ENCODE assay signal across 26 cellular contexts in genomic region chr7:26461508-26461907, GRCh38.
"Had no signal": no experiment of that assay in that cellular context is flagged by ENCODE, and none has a peak within 500 bp of the region (broad histone marks: within the 10 kb centered on the region; RNA-seq: fewer than 3 reads in every experiment).

No MANE protein-coding gene starts in this region.

- H3K36me3 ChIP-seq: brain microvascular endothelial cell, cardiac muscle cell, MG63 had no signal

- H3K4me3 Mint-ChIP-seq: activated CD4-positive, alpha-beta memory T cell treated with anti-CD3 and anti-CD28 coated beads, Interleukin-2, amount 10 ng/mL, durations not matched to agents 7 days and 5 days; activated CD4-positive, alpha-beta T cell treated with anti-CD3 and anti-CD28 coated beads, Interleukin-2, amount 10 ng/mL, durations not matched to agents 7 days and 5 days; activated naive CD4-positive, alpha-beta T cell treated with anti-CD3 and anti-CD28 coated beads, Interleukin-2, amount 10 ng/mL, durations not matched to agents 7 days and 5 days; activated naive CD8-positive, alpha-beta T cell treated with anti-CD3 and anti-CD28 coated beads for 36 hours; activated T-cell treated with anti-CD3 and anti-CD28 coated beads, Interleukin-2, amount 50 U/mL, for 72 hours; IgD-negative memory B cell; T-cell had no signal

- H3K27me3 Mint-ChIP-seq: activated naive CD8-positive, alpha-beta T cell treated with anti-CD3 and anti-CD28 coated beads for 36 hours had no signal

- H3K4me3 ChIP-seq: cardiac muscle cell, MG63, PC-9 had no signal

- ATAC-seq: activated T-cell treated with anti-CD3 and anti-CD28 coated beads, Interleukin-2, amount 50 U/mL, for 72 hours; T-cell had no signal

- H3K9me3 Mint-ChIP-seq: activated CD4-positive, alpha-beta memory T cell treated with anti-CD3 and anti-CD28 coated beads, Interleukin-2, amount 10 ng/mL, durations not matched to agents 7 days and 5 days; activated CD4-positive, alpha-beta T cell treated with anti-CD3 and anti-CD28 coated beads, Interleukin-2, amount 10 ng/mL, durations not matched to agents 7 days and 5 days; activated naive CD4-positive, alpha-beta T cell treated with anti-CD3 and anti-CD28 coated beads, Interleukin-2, amount 10 ng/mL, durations not matched to agents 7 days and 5 days; activated naive CD8-positive, alpha-beta T cell treated with anti-CD3 and anti-CD28 coated beads for 36 hours; activated T-cell treated with anti-CD3 and anti-CD28 coated beads, Interleukin-2, amount 50 U/mL, for 72 hours; activated T-helper 2 cell treated with anti-CD3 and anti-CD28 coated beads, Interferon-gamma antibody, Interleukin-2, Interleukin-4, amounts not matched to agents 10 μg/mL and 5 μg/mL and 100 μg/mL, durations not matched to agents 14 hours and 24 hours and 36 hours; IgD-negative memory B cell; T-cell had no signal

- H3K27me3 ChIP-seq: brain microvascular endothelial cell, cardiac muscle cell, MG63 had no signal

- H3K27ac Mint-ChIP-seq: activated CD4-positive, alpha-beta memory T cell treated with anti-CD3 and anti-CD28 coated beads, Interleukin-2, amount 10 ng/mL, durations not matched to agents 7 days and 5 days; activated CD4-positive, alpha-beta T cell treated with anti-CD3 and anti-CD28 coated beads, Interleukin-2, amount 10 ng/mL, durations not matched to agents 7 days and 5 days; activated naive CD4-positive, alpha-beta T cell treated with anti-CD3 and anti-CD28 coated beads, Interleukin-2, amount 10 ng/mL, durations not matched to agents 7 days and 5 days; activated naive CD8-positive, alpha-beta T cell treated with anti-CD3 and anti-CD28 coated beads for 36 hours; activated T-cell treated with anti-CD3 and anti-CD28 coated beads, Interleukin-2, amount 50 U/mL, for 72 hours; activated T-helper 2 cell treated with anti-CD3 and anti-CD28 coated beads, Interferon-gamma antibody, Interleukin-2, Interleukin-4, amounts not matched to agents 10 μg/mL and 5 μg/mL and 100 μg/mL, durations not matched to agents 14 hours and 24 hours and 36 hours; IgD-negative memory B cell; T-cell had no signal

- H3K27ac ChIP-seq: brain microvascular endothelial cell, cardiac muscle cell, PC-9, VCaP had no signal

- H2AFZ ChIP-seq: PC-9 had no signal

- H3K9me3 ChIP-seq: MG63 had no signal

- H3K4me1 Mint-ChIP-seq: activated CD4-positive, alpha-beta memory T cell treated with anti-CD3 and anti-CD28 coated beads, Interleukin-2, amount 10 ng/mL, durations not matched to agents 7 days and 5 days; activated CD4-positive, alpha-beta T cell treated with anti-CD3 and anti-CD28 coated beads, Interleukin-2, amount 10 ng/mL, durations not matched to agents 7 days and 5 days; activated naive CD4-positive, alpha-beta T cell treated with anti-CD3 and anti-CD28 coated beads, Interleukin-2, amount 10 ng/mL, durations not matched to agents 7 days and 5 days; activated naive CD8-positive, alpha-beta T cell treated with anti-CD3 and anti-CD28 coated beads for 36 hours; T-cell had no signal

- H3K4me2 ChIP-seq: PC-9 had no signal

- H3K36me3 Mint-ChIP-seq: activated naive CD4-positive, alpha-beta T cell treated with anti-CD3 and anti-CD28 coated beads, Interleukin-2, amount 10 ng/mL, durations not matched to agents 7 days and 5 days; activated naive CD8-positive, alpha-beta T cell treated with anti-CD3 and anti-CD28 coated beads for 36 hours; IgD-negative memory B cell; T-cell had no signal

- DNase-seq: activated CD4-positive, alpha-beta memory T cell treated with anti-CD3 and anti-CD28 coated beads, Interleukin-2, amount 10 ng/mL, durations not matched to agents 7 days and 5 days; activated CD4-positive, alpha-beta T cell treated with anti-CD3 and anti-CD28 coated beads, Interleukin-2, amount 10 ng/mL, durations not matched to agents 7 days and 5 days; activated CD4-positive, CD25-positive, alpha-beta regulatory T cell; activated CD8-positive, alpha-beta memory T cell treated with anti-CD3 and anti-CD28 coated beads, Interleukin-2, amount 50 U/mL, for 4 hours; activated gamma-delta T cell treated with Interleukin-2 at 50 U/mL for 16 hours; activated naive CD4-positive, alpha-beta T cell treated with anti-CD3 and anti-CD28 coated beads, Interleukin-2, amount 10 ng/mL, durations not matched to agents 7 days and 5 days; activated naive CD8-positive, alpha-beta T cell treated with anti-CD3 and anti-CD28 coated beads for 36 hours; activated T-cell treated with anti-CD3 and anti-CD28 coated beads, Interleukin-2, amount 50 U/mL, for 72 hours; brain microvascular endothelial cell; cerebellar nuclear complex; MG63; NCI-H1092 treated with DMSO at 0.1 percent for 48 hours; NCI-H1417 treated with DMSO at 0.1 percent for 48 hours; NCI-H1694 treated with DMSO at 0.1 percent for 48 hours; NCI-H2029 treated with DMSO at 0.1 percent for 48 hours; NCI-H510A treated with DMSO at 0.1 percent for 48 hours; NCI-H69; PC-9; SHP77 treated with DMSO at 0.1 percent for 48 hours; T-cell; T-helper 2 cell; T1000 had no signal
